Comparison of ENCODE assay signal across 13 cellular contexts in genomic region chr1:113021430-113022085, GRCh38. TPM values are rescaled to one million over a fixed set of nuclear protein-coding genes. Genes with fewer than 3 reads are reported as not detected.
DNase-seq lines count a peak whose midpoint lies in the region; ATAC-seq, FAIRE-seq and TF ChIP-seq lines count a peak whose summit lies in the region.
"Had no signal": no experiment of that assay in that cellular context is flagged by ENCODE, and none has a peak within 500 bp of the region (broad histone marks: within the 10 kb centered on the region; RNA-seq: fewer than 3 reads in every experiment).

No MANE protein-coding gene starts in this region.

- H3K9ac ChIP-seq in SK-N-MC (ENCODE audit: insufficient read length), result no peak overlapping the region
- H3K9ac ChIP-seq: KMS-11 had no signal

- DNase-seq in D721Med (ENCODE audit: insufficient read length, low spot score), result peak; percentile 47
- peak; percentile 22 for DNase-seq in HT-29 (ENCODE audit: low spot score)
- peak; percentile 34 for DNase-seq in SK-N-MC (ENCODE audit: low read depth, low spot score)
- DNase-seq in memory B cell (ENCODE audit: low spot score in 2 of 2), result no peak
- DNase-seq in DMS53 (lab: John Stamatoyannopoulos, UW), result no peak
- no peak for DNase-seq in NCI-H1048 (lab: John Stamatoyannopoulos, UW)
- DNase-seq: body of pancreas; heart left ventricle; stimulated activated CD4-positive, alpha-beta T cell treated with anti-CD3 and anti-CD28 coated beads, Interleukin-2, amount 100 ng/mL, for 24 hours; testis had no signal

- no peaks in the 10 kb centered on the region for H3K9me3 Mint-ChIP-seq in memory B cell

- TF ChIP-seq CTCF in D721Med (IDR thresholded peaks at IDR 0.05; ENCODE audit: insufficient read depth, missing control alignments), result peak; percentile 17

- H3K27me3 Mint-ChIP-seq in memory B cell, result no peaks in the 10 kb centered on the region

- no peak overlapping the region for H3K4me3 Mint-ChIP-seq in memory B cell

- no peaks in the 10 kb centered on the region for H3K36me3 ChIP-seq in SK-N-MC (ENCODE audit: insufficient read depth, low read length)
- H3K36me3 ChIP-seq: heart left ventricle had no signal

- ATAC-seq in memory B cell (ENCODE audit: low read depth), result no peak
- no peak for ATAC-seq in GM21367 (IDR thresholded peaks at IDR 0.05; ENCODE audit: unreplicated experiment)
- ATAC-seq in GM18505 (IDR thresholded peaks at IDR 0.05; ENCODE audit: unreplicated experiment), result no peak
- ATAC-seq: body of pancreas had no signal

- no peak for FAIRE-seq in D721Med (lab: Jason Lieb, UNC)

- no peaks in the 10 kb centered on the region for H3K4me1 Mint-ChIP-seq in memory B cell

- no peak for TF ChIP-seq POLR2A in GM18505 (IDR thresholded peaks at IDR 0.05; ENCODE audit: borderline replicate concordance, extremely low read depth, insufficient read depth, insufficient read length)

- H3K9me3 ChIP-seq in SK-N-MC (ENCODE audit: low read depth, low read length), result no peaks in the 10 kb centered on the region
- H3K9me3 ChIP-seq: body of pancreas, heart left ventricle, testis had no signal

- peak overlapping the region; percentile 71; the same call in 1 of the 2 replicates for H3K27ac ChIP-seq in SK-N-MC
- H3K27ac ChIP-seq: body of pancreas, KMS-11 had no signal

- H3K27ac Mint-ChIP-seq in memory B cell, result peak overlapping the region; percentile 67

- H3K36me3 Mint-ChIP-seq in memory B cell, result no peaks in the 10 kb centered on the region

- H3K4me3 ChIP-seq in SK-N-MC, result 0 out of 2 replicates have a peak overlapping the region, but pooled peaks have one; percentile 22
- H3K4me3 ChIP-seq: body of pancreas, heart left ventricle, testis had no signal

RNA-seq across cellular contexts. Expression of gene LRIG2, which starts 51.4 kb away (rescaled TPM):
- 3.6 and 4.1 TPM in 2 replicates for total RNA-seq in HT-29 (2014; rRNA removed; shearing (Covaris generic))

Comparison
In these comparisons a context has a peak if more than half of its experiments do, and no peak if none do; other contexts are left out.
1. DNase-seq: peak in D721Med (single experiment), HT-29 (single experiment) and SK-N-MC (single experiment); none in memory B cell (0 of 2), DMS53 (single experiment) and NCI-H1048 (single experiment).